Comparison of ENCODE assay signal across 8 cellular contexts in the genomic region with DNA sequence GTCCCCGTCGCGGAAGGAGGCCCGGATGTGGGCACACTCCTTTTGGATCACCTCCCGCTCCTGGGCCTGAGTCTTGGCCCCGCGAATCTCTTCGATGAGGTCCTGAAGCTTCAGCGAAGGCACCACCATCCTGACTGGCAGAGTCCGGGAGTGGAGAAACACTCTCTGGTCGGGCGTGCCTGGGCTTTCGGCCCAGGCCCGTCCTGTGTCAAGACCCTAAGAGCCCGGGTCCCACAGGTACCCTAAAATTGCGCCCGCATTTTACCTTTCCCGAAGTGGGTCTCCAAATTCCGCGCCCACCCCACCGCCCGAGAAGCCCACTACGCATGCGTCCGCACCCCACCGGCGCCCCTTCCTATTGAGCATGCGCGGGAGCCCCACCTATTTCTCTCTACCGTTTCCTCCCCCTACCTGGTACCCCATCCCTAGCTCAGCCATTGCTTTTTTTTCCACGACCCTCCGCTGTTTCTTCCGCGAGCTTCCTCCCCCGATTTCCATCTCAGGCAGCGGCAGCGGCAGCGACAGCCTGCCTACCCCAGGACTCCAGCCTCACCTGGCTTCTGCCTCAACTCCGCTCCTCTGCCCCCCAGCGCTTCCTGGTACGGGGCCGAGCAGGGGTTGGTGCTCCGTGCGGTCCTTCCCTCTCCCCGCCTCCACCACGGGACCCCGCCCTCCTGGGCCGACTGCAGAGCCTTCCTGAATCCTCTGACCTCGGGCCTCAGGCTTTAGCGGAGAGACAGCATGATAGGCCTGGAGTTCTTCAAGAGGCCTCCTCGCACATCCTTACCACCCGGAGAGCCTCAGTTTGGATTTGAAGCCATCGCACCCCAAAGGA. TPM values are rescaled to one million over a fixed set of nuclear protein-coding genes. Genes with fewer than 3 reads are reported as not detected.
DNase-seq lines count a peak whose midpoint lies in the region; FAIRE-seq and TF ChIP-seq lines count a peak whose summit lies in the region.

A gene with protein sequence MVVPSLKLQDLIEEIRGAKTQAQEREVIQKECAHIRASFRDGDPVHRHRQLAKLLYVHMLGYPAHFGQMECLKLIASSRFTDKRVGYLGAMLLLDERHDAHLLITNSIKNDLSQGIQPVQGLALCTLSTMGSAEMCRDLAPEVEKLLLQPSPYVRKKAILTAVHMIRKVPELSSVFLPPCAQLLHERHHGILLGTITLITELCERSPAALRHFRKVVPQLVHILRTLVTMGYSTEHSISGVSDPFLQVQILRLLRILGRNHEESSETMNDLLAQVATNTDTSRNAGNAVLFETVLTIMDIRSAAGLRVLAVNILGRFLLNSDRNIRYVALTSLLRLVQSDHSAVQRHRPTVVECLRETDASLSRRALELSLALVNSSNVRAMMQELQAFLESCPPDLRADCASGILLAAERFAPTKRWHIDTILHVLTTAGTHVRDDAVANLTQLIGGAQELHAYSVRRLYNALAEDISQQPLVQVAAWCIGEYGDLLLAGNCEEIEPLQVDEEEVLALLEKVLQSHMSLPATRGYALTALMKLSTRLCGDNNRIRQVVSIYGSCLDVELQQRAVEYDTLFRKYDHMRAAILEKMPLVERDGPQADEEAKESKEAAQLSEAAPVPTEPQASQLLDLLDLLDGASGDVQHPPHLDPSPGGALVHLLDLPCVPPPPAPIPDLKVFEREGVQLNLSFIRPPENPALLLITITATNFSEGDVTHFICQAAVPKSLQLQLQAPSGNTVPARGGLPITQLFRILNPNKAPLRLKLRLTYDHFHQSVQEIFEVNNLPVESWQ (minus strand): TSS at position 606 of the 835 bp plus-strand sequence. CDS start 477 bp downstream, at position 129.

- H3K36me3 Mint-ChIP-seq in endothelial cell (ENCODE audit: low read depth, unreplicated experiment) = peaks cover 19% of the 10 kb centered on the region

- peaks cover 36% of the 10 kb centered on the region for H3K4me1 Mint-ChIP-seq in endothelial cell (ENCODE audit: unreplicated experiment)

- no peaks in the 10 kb centered on the region for H3K9me3 Mint-ChIP-seq in endothelial cell (ENCODE audit: unreplicated experiment)

- no peak for TF ChIP-seq CTCF in GM20000 (IDR thresholded peaks at IDR 0.05; ENCODE audit: extremely low read depth, missing control alignments)
- no peak for TF ChIP-seq CTCF in endothelial cell (IDR thresholded peaks at IDR 0.05; ENCODE audit: unreplicated experiment)

- no peak for FAIRE-seq in HTR-8/SVneo (lab: Jason Lieb, UNC)

- H3K27me3 ChIP-seq in NT2/D1 (ENCODE audit: insufficient read depth, insufficient read length) = no peaks in the 10 kb centered on the region

- peak within 1 kb of the TSS; percentile 97 for H3K4me3 Mint-ChIP-seq in endothelial cell (ENCODE audit: unreplicated experiment)

- DNase-seq in COLO829 (ENCODE audit: low spot score) (peak; percentile 66), GM20000 (ENCODE audit: low spot score) (peak; percentile 90), HTR-8/SVneo (ENCODE audit: insufficient read length, low spot score) (peak; percentile 93), NT2/D1 (ENCODE audit: low read depth, low spot score) (peak; percentile 72), endothelial cell (ENCODE audit: low spot score) (peak; percentile 84), midbrain (lab: John Stamatoyannopoulos, UW) (peak; percentile 69)
- DNase-seq in activated CD8-positive, alpha-beta memory T cell treated with anti-CD3 and anti-CD28 coated beads, Interleukin-2, amount 50 U/mL, for 1 hour (ENCODE audit: extremely low read depth) = peak; percentile 65
- peak; percentile 85 for DNase-seq in stimulated activated CD8-positive, alpha-beta memory T cell treated with anti-CD3 and anti-CD28 coated beads, Interleukin-4, amount 100 ng/mL, for 24 hours (ENCODE audit: low read depth)

- peak within 1 kb of the TSS; percentile 83 for H3K27ac Mint-ChIP-seq in endothelial cell (ENCODE audit: unreplicated experiment)

- H3K36me3 ChIP-seq in NT2/D1 (ENCODE audit: insufficient read depth, insufficient read length, low read length) = peaks cover 38% of the 10 kb centered on the region

- H3K27me3 Mint-ChIP-seq in endothelial cell (ENCODE audit: unreplicated experiment) = peaks cover 18% of the 10 kb centered on the region

- peak within 1 kb of the TSS; percentile 80 for H3K4me3 ChIP-seq in NT2/D1 (ENCODE audit: insufficient read length, low read depth)

- H3K9me3 ChIP-seq in NT2/D1 (ENCODE audit: insufficient read depth, low read length) = no peaks in the 10 kb centered on the region

- peak within 1 kb of the TSS; percentile 70 for H3K9ac ChIP-seq in NT2/D1 (ENCODE audit: insufficient read length, low read depth)

- H3K4me1 ChIP-seq in NT2/D1 (ENCODE audit: insufficient read depth, insufficient read length) = peaks cover 19% of the 10 kb centered on the region

RNA-seq across cellular contexts. Expression of the gene that starts here (rescaled TPM):
- total RNA-seq in endothelial cell (ENCODE audit: unreplicated experiment) = 134 TPM

Comparison
In these comparisons a context has a peak if more than half of its experiments do, and no peak if none do; other contexts are left out.
1. Peak in every context shown above with its lines: DNase-seq and H3K4me3 ChIP-seq.